ENCODE assay signal across 8 cellular contexts in genomic region chr12:102484017-102484731, GRCh38. TPM values are rescaled to one million over a fixed set of nuclear protein-coding genes. Genes with fewer than 3 reads are reported as not detected.
A peak's percentile ranks its signal among the peaks of the same experiment; 100 is the strongest.
DNase-seq lines count a peak whose midpoint lies in the region; ATAC-seq and TF ChIP-seq lines count a peak whose summit lies in the region.

No MANE protein-coding gene starts in this region.

- H3K9me3 ChIP-seq in NT2/D1 (ENCODE audit: insufficient read depth, low read length): peaks cover 8% of the 10 kb centered on the region; the same call in 1 of the 2 replicates
- no peaks in the 10 kb centered on the region for H3K9me3 ChIP-seq in thoracic aorta

- ATAC-seq in GM19025 (IDR thresholded peaks at IDR 0.05; ENCODE audit: low read depth, unreplicated experiment) (peak; percentile 38), HG03196 (IDR thresholded peaks at IDR 0.05; ENCODE audit: unreplicated experiment) (peak; percentile 45), thoracic aorta (ENCODE audit: insufficient number of reproducible peaks, low FRiP score, low read depth) (peak; percentile 54)

- TF ChIP-seq CTCF in fibroblast of pulmonary artery (IDR thresholded peaks at IDR 0.05; ENCODE audit: low read length, missing control alignments) (peak; percentile 91), thoracic aorta (IDR thresholded peaks at IDR 0.05) (peak; percentile 90)

- H3K9ac ChIP-seq in NT2/D1 (ENCODE audit: insufficient read length, low read depth): no peak overlapping the region

- H3K36me3 ChIP-seq in NT2/D1 (ENCODE audit: insufficient read depth, insufficient read length, low read length): no peaks in the 10 kb centered on the region
- no peaks in the 10 kb centered on the region for H3K36me3 ChIP-seq in thoracic aorta

- H3K27ac ChIP-seq in thoracic aorta: no peak overlapping the region

- DNase-seq in CD1c-positive myeloid dendritic cell (ENCODE audit: extremely low spot score): peak; percentile 70
- DNase-seq in NT2/D1 (ENCODE audit: low read depth, low spot score): peak; percentile 33
- peak; percentile 42 for DNase-seq in activated T-cell treated with anti-CD3 and anti-CD28 coated beads, Interleukin-2, amount 50 U/mL, for 1 hour
- DNase-seq in fibroblast of pulmonary artery (ENCODE audit: low read depth): peak; percentile 71
- DNase-seq in nucleus accumbens (lab: John Stamatoyannopoulos, UW): peak in 29 of 56 donors; percentile 1 to 62 (median 13)
- no peak for DNase-seq in thoracic aorta (ENCODE audit: low spot score)

- H3K4me3 ChIP-seq in NT2/D1 (ENCODE audit: insufficient read length, low read depth): no peak overlapping the region
- peak overlapping the region; percentile 20 for H3K4me3 ChIP-seq in fibroblast of pulmonary artery (replicated peaks; ENCODE audit: low read depth, low read length)
- H3K4me3 ChIP-seq in thoracic aorta: peak overlapping the region; percentile 65

- no peaks in the 10 kb centered on the region for H3K27me3 ChIP-seq in NT2/D1 (ENCODE audit: insufficient read depth, insufficient read length)
- H3K27me3 ChIP-seq in thoracic aorta (replicated peaks; ENCODE audit: insufficient read depth): no peaks in the 10 kb centered on the region

- H3K4me1 ChIP-seq in NT2/D1 (ENCODE audit: insufficient read depth, insufficient read length) (no peaks in the 10 kb centered on the region), thoracic aorta (ENCODE audit: control insufficient read depth in 1 of 2, low read depth in 2 of 2) (peaks cover 11 to 26% of the 10 kb centered on the region in 2 donors)

RNA-seq across cellular contexts. Expression of gene IGF1, which starts 3.8 kb away (rescaled TPM):
- 10 to 100 TPM; 37.9 to 44.0 TPM for total RNA-seq in thoracic aorta
